ENCODE assay signal across 34 cellular contexts in the genomic region with DNA sequence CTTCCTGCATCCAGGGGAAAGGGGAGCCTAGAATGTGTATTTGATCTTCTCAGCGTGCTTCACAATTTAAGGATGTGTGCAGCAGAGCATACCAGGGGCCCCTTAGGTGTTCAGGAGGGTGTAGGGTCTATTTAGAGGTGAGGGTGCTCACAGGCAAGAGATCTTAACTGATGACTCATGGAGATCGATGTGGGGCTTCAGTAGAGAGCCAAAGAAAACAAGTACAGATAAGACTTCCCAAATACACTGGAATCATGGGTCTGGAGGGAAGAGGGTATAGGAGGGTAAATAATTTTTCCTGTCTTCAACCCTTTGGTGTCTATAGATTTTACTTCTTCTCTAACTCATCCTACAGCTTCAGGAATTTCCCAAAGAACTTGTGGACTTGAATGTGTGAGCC.
"Had no signal": no experiment of that assay in that cellular context is flagged by ENCODE, and none has a peak within 500 bp of the region (broad histone marks: within the 10 kb centered on the region; RNA-seq: fewer than 3 reads in every experiment).

No MANE protein-coding gene starts in this region.

- H3K36me3 Mint-ChIP-seq: activated CD4-positive, alpha-beta memory T cell treated with anti-CD3 and anti-CD28 coated beads for 36 hours; activated naive CD4-positive, alpha-beta T cell treated with anti-CD3 and anti-CD28 coated beads, Interleukin-2, amount 50 U/mL, for 72 hours; activated naive CD8-positive, alpha-beta T cell treated with anti-CD3 and anti-CD28 coated beads for 36 hours had no signal

- H3K36me3 ChIP-seq: adrenal gland, brain microvascular endothelial cell, breast epithelium had no signal

- H3K9me3 Mint-ChIP-seq: activated CD4-positive, alpha-beta memory T cell treated with anti-CD3 and anti-CD28 coated beads for 36 hours; activated CD4-positive, alpha-beta T cell treated with anti-CD3 and anti-CD28 coated beads, Interleukin-2, amount 10 ng/mL, durations not matched to agents 24 days and 14 days; activated CD8-positive, alpha-beta T cell treated with anti-CD3 and anti-CD28 coated beads for 36 hours; activated naive CD4-positive, alpha-beta T cell treated with anti-CD3 and anti-CD28 coated beads for 36 hours; activated naive CD8-positive, alpha-beta T cell treated with anti-CD3 and anti-CD28 coated beads for 36 hours; activated T-helper 2 cell treated with anti-CD3 and anti-CD28 coated beads, Interferon-gamma antibody, Interleukin-2, Interleukin-4, amounts not matched to agents 10 μg/mL and 5 μg/mL and 100 μg/mL, durations not matched to agents 14 hours and 24 hours and 36 hours had no signal

- H3K27me3 Mint-ChIP-seq: activated B cell treated with CpG ODN at 0.5 μM for 24 hours; activated CD4-positive, alpha-beta memory T cell treated with anti-CD3 and anti-CD28 coated beads for 36 hours; activated CD4-positive, alpha-beta T cell treated with anti-CD3 and anti-CD28 coated beads, Interleukin-2, amount 10 ng/mL, durations not matched to agents 24 days and 14 days; activated CD8-positive, alpha-beta T cell treated with anti-CD3 and anti-CD28 coated beads for 36 hours; activated naive CD8-positive, alpha-beta T cell treated with anti-CD3 and anti-CD28 coated beads for 36 hours had no signal

- H3K27ac ChIP-seq: adrenal gland, body of pancreas, brain microvascular endothelial cell, breast epithelium, VCaP had no signal

- H3K4me3 Mint-ChIP-seq: activated B cell treated with CpG ODN at 0.5 μM for 24 hours; activated CD4-positive, alpha-beta memory T cell treated with anti-CD3 and anti-CD28 coated beads for 36 hours; activated CD4-positive, alpha-beta T cell treated with anti-CD3 and anti-CD28 coated beads, Interleukin-2, amount 10 ng/mL, durations not matched to agents 24 days and 14 days; activated CD8-positive, alpha-beta T cell treated with anti-CD3 and anti-CD28 coated beads for 36 hours; activated naive CD4-positive, alpha-beta T cell treated with anti-CD3 and anti-CD28 coated beads for 36 hours; activated naive CD8-positive, alpha-beta T cell treated with anti-CD3 and anti-CD28 coated beads for 36 hours; activated T-cell treated with anti-CD3 and anti-CD28 coated beads, Interleukin-2, amount 50 U/mL, for 4 hours; T-helper 1 cell treated with Interleukin-12 subunit alpha and Interleukin-12 subunit beta and Interleukin-4 antibody, amounts not matched to agents 30 μg/mL and 1 μg/mL, for 36 hours; T-helper 2 cell treated with Interferon-gamma antibody and Interleukin-4, amounts not matched to agents 5 μg/mL and 100 μg/mL, for 36 hours had no signal

- DNase-seq: activated B cell treated with CpG ODN at 0.5 μM for 24 hours; activated CD4-positive, alpha-beta memory T cell treated with anti-CD3 and anti-CD28 coated beads for 36 hours; activated CD4-positive, alpha-beta T cell treated with anti-CD3 and anti-CD28 coated beads for 4 hours; activated CD4-positive, alpha-beta T cell treated with anti-CD3 and anti-CD28 coated beads, Interleukin-2, amount 10 ng/mL, durations not matched to agents 24 days and 14 days; activated CD4-positive, alpha-beta T cell treated with anti-CD3 and anti-CD28 coated beads, Interleukin-2, amount 50 U/mL, for 1 hour; activated CD4-positive, alpha-beta T cell treated with anti-CD3 and anti-CD28 coated beads, Interleukin-2, amount 50 U/mL, for 4 hours; activated CD4-positive, CD25-positive, alpha-beta regulatory T cell treated with anti-CD3 and anti-CD28 coated beads, Interleukin-2, amount 50 U/mL, for 72 hours; activated CD8-positive, alpha-beta memory T cell treated with anti-CD3 and anti-CD28 coated beads, Interleukin-2, amount 50 U/mL, for 4 hours; activated CD8-positive, alpha-beta T cell treated with anti-CD3 and anti-CD28 coated beads for 36 hours; activated effector memory CD4-positive, alpha-beta T cell treated with Interleukin-2 at 50 U/mL for 16 hours; activated gamma-delta T cell; activated naive CD4-positive, alpha-beta T cell treated with anti-CD3 and anti-CD28 coated beads for 36 hours; activated naive CD4-positive, alpha-beta T cell treated with anti-CD3 and anti-CD28 coated beads, Interleukin-2, amount 50 U/mL, for 16 hours; activated naive CD8-positive, alpha-beta T cell treated with anti-CD3 and anti-CD28 coated beads for 36 hours; activated T-cell treated with anti-CD3 and anti-CD28 coated beads for 4 hours; activated T-cell treated with anti-CD3 and anti-CD28 coated beads, Interleukin-2, amount 50 U/mL, for 1 hour; activated T-cell treated with anti-CD3 and anti-CD28 coated beads, Interleukin-2, amount 50 U/mL, for 4 hours; adrenal gland; amniotic stem cell; aorta; body of pancreas; brain microvascular endothelial cell; central memory CD4-positive, alpha-beta T cell; T-helper 1 cell; T-helper 2 cell; T-helper 9 cell had no signal

- H3K9me3 ChIP-seq: adrenal gland, body of pancreas, breast epithelium had no signal

- ATAC-seq: activated CD8-positive, alpha-beta T cell treated with anti-CD3 and anti-CD28 coated beads for 36 hours; activated naive CD4-positive, alpha-beta T cell treated with anti-CD3 and anti-CD28 coated beads, Interleukin-2, amount 50 U/mL, for 72 hours; activated T-cell treated with anti-CD3 and anti-CD28 coated beads, Interleukin-2, amount 50 U/mL, for 4 hours; body of pancreas had no signal

- H3K27me3 ChIP-seq: adrenal gland, body of pancreas, brain microvascular endothelial cell, breast epithelium had no signal

- H3K4me1 Mint-ChIP-seq: activated B cell treated with CpG ODN at 0.5 μM for 24 hours; activated CD4-positive, alpha-beta T cell treated with anti-CD3 and anti-CD28 coated beads, Interleukin-2, amount 10 ng/mL, durations not matched to agents 24 days and 14 days; activated naive CD8-positive, alpha-beta T cell treated with anti-CD3 and anti-CD28 coated beads for 36 hours had no signal

- H3K27ac Mint-ChIP-seq: activated B cell treated with CpG ODN at 0.5 μM for 24 hours; activated CD4-positive, alpha-beta memory T cell treated with anti-CD3 and anti-CD28 coated beads for 36 hours; activated CD4-positive, alpha-beta T cell treated with anti-CD3 and anti-CD28 coated beads, Interleukin-2, amount 10 ng/mL, durations not matched to agents 24 days and 14 days; activated CD8-positive, alpha-beta T cell treated with anti-CD3 and anti-CD28 coated beads for 36 hours; activated naive CD4-positive, alpha-beta T cell treated with anti-CD3 and anti-CD28 coated beads for 36 hours; activated naive CD4-positive, alpha-beta T cell treated with anti-CD3 and anti-CD28 coated beads, Interleukin-2, amount 50 U/mL, for 72 hours; activated naive CD8-positive, alpha-beta T cell treated with anti-CD3 and anti-CD28 coated beads for 36 hours; activated T-helper 2 cell treated with anti-CD3 and anti-CD28 coated beads, Interferon-gamma antibody, Interleukin-2, Interleukin-4, amounts not matched to agents 10 μg/mL and 5 μg/mL and 100 μg/mL, durations not matched to agents 14 hours and 24 hours and 36 hours; T-helper 1 cell treated with Interleukin-12 subunit alpha and Interleukin-12 subunit beta and Interleukin-4 antibody, amounts not matched to agents 30 μg/mL and 1 μg/mL, for 36 hours; T-helper 2 cell treated with Interferon-gamma antibody and Interleukin-4, amounts not matched to agents 5 μg/mL and 100 μg/mL, for 36 hours had no signal

- FAIRE-seq: astrocyte, TTC549 had no signal

- H3K4me3 ChIP-seq: adrenal gland, body of pancreas, breast epithelium had no signal

- H3K4me1 ChIP-seq: adrenal gland, body of pancreas, breast epithelium had no signal
